10 cellular contexts compared by ENCODE assay signal in the genomic region with DNA sequence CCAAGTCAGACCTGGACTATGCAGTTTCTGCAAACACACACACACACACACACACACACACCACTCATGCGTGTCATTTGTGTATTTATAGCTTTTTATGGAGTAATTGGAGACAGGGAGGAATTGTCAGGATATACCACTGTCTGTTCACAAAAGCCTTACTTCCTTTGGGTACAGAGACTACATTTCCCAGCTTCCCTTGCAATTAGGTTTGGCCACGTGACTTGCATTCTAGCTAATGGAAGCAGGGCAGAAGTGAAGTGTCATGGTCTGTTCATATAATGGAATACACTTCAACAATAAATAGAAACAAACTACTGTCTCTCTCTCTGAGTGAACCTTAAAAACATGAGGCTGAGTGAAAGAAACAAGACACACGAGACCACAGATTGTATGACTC. TPM values are rescaled to one million over a fixed set of nuclear protein-coding genes. Genes with fewer than 3 reads are reported as not detected.
DNase-seq lines count a peak whose midpoint lies in the region; ATAC-seq and TF ChIP-seq lines count a peak whose summit lies in the region.
"Had no signal": no experiment of that assay in that cellular context is flagged by ENCODE, and none has a peak within 500 bp of the region (broad histone marks: within the 10 kb centered on the region; RNA-seq: fewer than 3 reads in every experiment).

No MANE protein-coding gene starts in this region.

- peak overlapping the region; percentile 54 for H3K27ac Mint-ChIP-seq in WTC11

- H3K9me3 Mint-ChIP-seq in WTC11, result peaks cover 5% of the 10 kb centered on the region

- no peak for TF ChIP-seq CTCF in WTC11 (IDR thresholded peaks at IDR 0.05)

- DNase-seq in Caki2 (ENCODE audit: low read depth), result peak; percentile 48
- no peak for DNase-seq in WTC11 (ENCODE audit: low spot score)
- peak; percentile 31 to 53 for DNase-seq in lung microvascular endothelial cell (ENCODE audit: low read depth in 2 of 2)
- DNase-seq in AG08396 (ENCODE audit: low spot score), result no peak
- DNase-seq in NCI-H446 (lab: John Stamatoyannopoulos, UW), result no peak
- DNase-seq in left ventricle myocardium superior, result no peak
- DNase-seq: activated CD4-positive, alpha-beta T cell treated with anti-CD3 and anti-CD28 coated beads, Interleukin-2, amount 50 U/mL, for 48 hours; NCI-H226 had no signal

- no peak overlapping the region for H3K4me3 Mint-ChIP-seq in WTC11

- H3K4me1 Mint-ChIP-seq in WTC11, result peaks cover 23% of the 10 kb centered on the region

- in situ Hi-C loops in Caki2 (cut with HindIII; ENCODE audit: low pct_unique_long_range_greater_than_20kb, low sequenced_read_pairs), result no loop called here

- H3K27me3 Mint-ChIP-seq in WTC11 (ENCODE audit: low read depth), result no peaks in the 10 kb centered on the region

- POLR2A ChIA-PET in WTC11 (lab: Charles Lee), result no interaction called here

- intact Hi-C loops in left ventricle myocardium superior (cut with micrococcal nuclease), result no loop called here

- H3K36me3 Mint-ChIP-seq in WTC11, result no peaks in the 10 kb centered on the region

- ATAC-seq in HG03432 (IDR thresholded peaks at IDR 0.05; ENCODE audit: unreplicated experiment) (peak; percentile 44), WTC11 (peak; percentile 75), GM18511 (IDR thresholded peaks at IDR 0.05; ENCODE audit: unreplicated experiment) (no peak), left ventricle myocardium superior (no peak)

- CTCF ChIA-PET in WTC11 (lab: Charles Lee), result interaction anchor here (0.6 kb wide), 1 partner anchor 22 kb away, joined by 3 read pairs; no protein-coding TSS in a partner anchor

TF ChIP-seq in WTC11, 78 proteins besides CTCF, POLR2A, EP300 and RAD21:
- TF ChIP-seq ZBTB21 (CRISPR knock-in tag; IDR thresholded peaks at IDR 0.05; ENCODE audit: borderline replicate concordance), result no peak
- TF ChIP-seq, protein P1, sequence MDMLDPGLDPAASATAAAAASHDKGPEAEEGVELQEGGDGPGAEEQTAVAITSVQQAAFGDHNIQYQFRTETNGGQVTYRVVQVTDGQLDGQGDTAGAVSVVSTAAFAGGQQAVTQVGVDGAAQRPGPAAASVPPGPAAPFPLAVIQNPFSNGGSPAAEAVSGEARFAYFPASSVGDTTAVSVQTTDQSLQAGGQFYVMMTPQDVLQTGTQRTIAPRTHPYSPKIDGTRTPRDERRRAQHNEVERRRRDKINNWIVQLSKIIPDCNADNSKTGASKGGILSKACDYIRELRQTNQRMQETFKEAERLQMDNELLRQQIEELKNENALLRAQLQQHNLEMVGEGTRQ (CRISPR knock-in tag; IDR thresholded peaks at IDR 0.05), result peak; percentile 94
- TF ChIP-seq USF1 (CRISPR knock-in tag; IDR thresholded peaks at IDR 0.05), result peak; percentile 94
- TF ChIP-seq ETV6 (CRISPR knock-in tag; IDR thresholded peaks at IDR 0.05), result no peak

RNA-seq across cellular contexts. Expression of gene CPXM2, which starts 53.9 kb away (rescaled TPM):
- not detected in 2 replicates for total RNA-seq in Caki2 (2014; rRNA removed; shearing (Covaris generic); ENCODE audit: low replicate concordance)
- 3.4 to 4.8 TPM (median 4.7 TPM) in 3 replicates for total RNA-seq in WTC11 (2021)
- total RNA-seq in lung microvascular endothelial cell, result under 0.01 and 0.22 TPM in 2 replicates
- 4.1 TPM for total RNA-seq in left ventricle myocardium superior

Comparison
In these comparisons a context has a peak if more than half of its experiments do, and no peak if none do; other contexts are left out.
1. DNase-seq: peak in Caki2 (single experiment) and lung microvascular endothelial cell (2 of 2); none in WTC11 (single experiment), AG08396 (single experiment), NCI-H446 (0 of 2) and left ventricle myocardium superior (single experiment).
2. ATAC-seq: peak in HG03432 (single experiment) and WTC11 (single experiment); none in GM18511 (single experiment) and left ventricle myocardium superior (single experiment).